Comparison of ENCODE assay signal across 14 cellular contexts in genomic region chr11:7467652-7468051, GRCh38. TPM values are rescaled to one million over a fixed set of nuclear protein-coding genes. Genes with fewer than 3 reads are reported as not detected.
DNase-seq lines count a peak whose midpoint lies in the region; ATAC-seq lines count a peak whose summit lies in the region.
"Had no signal": no experiment of that assay in that cellular context is flagged by ENCODE, and none has a peak within 500 bp of the region (broad histone marks: within the 10 kb centered on the region; RNA-seq: fewer than 3 reads in every experiment).

No MANE protein-coding gene starts in this region.

- H3K9me3 ChIP-seq in GM23248 (ENCODE audit: low read depth): no peaks in the 10 kb centered on the region
- H3K9me3 ChIP-seq: stomach had no signal

- no peaks in the 10 kb centered on the region for H3K79me2 ChIP-seq in GM23248 (ENCODE audit: insufficient read depth)

- H3K27me3 ChIP-seq in GM23248 (replicated peaks; ENCODE audit: insufficient read depth): no peaks in the 10 kb centered on the region
- H3K27me3 ChIP-seq: stomach had no signal

- no peaks in the 10 kb centered on the region for H3K4me1 ChIP-seq in GM23248 (ENCODE audit: insufficient read depth)
- H3K4me1 ChIP-seq: stomach had no signal

- no peaks in the 10 kb centered on the region for H4K20me1 ChIP-seq in GM23248 (ENCODE audit: insufficient read depth)

- no peak overlapping the region for H3K27ac ChIP-seq in GM23248
- H3K27ac ChIP-seq: stomach had no signal

- H2AFZ ChIP-seq in GM23248: no peak overlapping the region

- DNase-seq in activated naive CD4-positive, alpha-beta T cell treated with anti-CD3 and anti-CD28 coated beads, Interleukin-2, amount 50 U/mL, for 72 hours (ENCODE audit: low spot score in 2 of 2): peak in 1 of 2 donors; percentile 57
- DNase-seq in activated naive CD4-positive, alpha-beta T cell treated with Interleukin-2 at 50 U/mL for 16 hours: no peak
- DNase-seq in GM23248 (peak; percentile 32), germinal center (ENCODE audit: low spot score) (no peak), AML-193 (lab: John Stamatoyannopoulos, UW) (no peak), superior temporal gyrus (ENCODE audit: extremely low spot score) (no peak)
- no peak for DNase-seq in central memory CD4-positive, alpha-beta T cell
- DNase-seq: activated gamma-delta T cell, NCI-H1048, NCI-H526, SIG-M5, stomach had no signal

- no peaks in the 10 kb centered on the region for H3K36me3 ChIP-seq in GM23248 (ENCODE audit: low read depth)

- no peak overlapping the region for H3K9ac ChIP-seq in GM23248

- H3K4me3 ChIP-seq in GM23248: no peak overlapping the region
- H3K4me3 ChIP-seq: stomach had no signal

- H3K27ac Mint-ChIP-seq in activated naive CD4-positive, alpha-beta T cell treated with anti-CD3 and anti-CD28 coated beads, Interleukin-2, amount 50 U/mL, for 72 hours: no peak overlapping the region

- in situ Hi-C loops in GM23248 (cut with MboI): no loop called here

- H3F3A ChIP-seq in GM23248 (ENCODE audit: insufficient read depth): no peaks in the 10 kb centered on the region

- WGBS in GM23248 (ENCODE audit: low coverage in 1 of 2, low lambda C conversion rate in 2 of 2, missing lambda C conversion rate in 2 of 2), 2 experiments: 58 to 73% methylated on average over 2 of the region's 2 CpGs

- ATAC-seq in activated naive CD4-positive, alpha-beta T cell treated with anti-CD3 and anti-CD28 coated beads, Interleukin-2, amount 50 U/mL, for 72 hours: peak; percentile 86 to 99
- ATAC-seq in HG03442 (IDR thresholded peaks at IDR 0.05; ENCODE audit: unreplicated experiment): peak; percentile 88

- H3K36me3 Mint-ChIP-seq in activated naive CD4-positive, alpha-beta T cell treated with anti-CD3 and anti-CD28 coated beads, Interleukin-2, amount 50 U/mL, for 72 hours: no peaks in the 10 kb centered on the region

- no peaks in the 10 kb centered on the region for H3K9me2 ChIP-seq in GM23248 (ENCODE audit: insufficient read depth)

- no peaks in the 10 kb centered on the region for H3K9me3 Mint-ChIP-seq in activated naive CD4-positive, alpha-beta T cell treated with anti-CD3 and anti-CD28 coated beads, Interleukin-2, amount 50 U/mL, for 72 hours

- no peak overlapping the region for H3K4me2 ChIP-seq in GM23248 (ENCODE audit: unreplicated experiment)

RNA-seq across cellular contexts. Expression of gene OLFML1, which starts 17.7 kb away (rescaled TPM):
- not detected for total RNA-seq in activated naive CD4-positive, alpha-beta T cell treated with anti-CD3 and anti-CD28 coated beads, Interleukin-2, amount 50 U/mL, for 72 hours
- total RNA-seq in GM23248 (2014; rRNA removed; shearing (Covaris generic)): 0.32 TPM in 1 of 2 replicates, not detected in the other
- polyA plus RNA-seq in GM23248 (2016; fragmentation: Nextera tagmentation; extraction: Ambion mirVana): 0.46 and 0.53 TPM in 2 replicates
- total RNA-seq: kidney epithelial cell had no signal

RNA-seq across cellular contexts. Expression of gene PPFIBP2, which starts 46.1 kb away (rescaled TPM):
- 10 to 100 TPM; 13.7 to 19.9 TPM for total RNA-seq in activated naive CD4-positive, alpha-beta T cell treated with anti-CD3 and anti-CD28 coated beads, Interleukin-2, amount 50 U/mL, for 72 hours
- total RNA-seq in GM23248 (2014; rRNA removed; shearing (Covaris generic)): 4.1 and 16.8 TPM in 2 replicates
- 5.9 TPM in 2 replicates for polyA plus RNA-seq in GM23248 (2016; fragmentation: Nextera tagmentation; extraction: Ambion mirVana)
